In genomic region chr17:80737106-80738019, GRCh38 we compare ENCODE assay signal across 1 cellular context.
TF ChIP-seq lines count a peak whose summit lies in the region.

No MANE protein-coding gene starts in this region.

TF ChIP-seq in GM12878, 131 proteins besides CTCF, POLR2A, EP300 and RAD21 (continued from another document):
- TF ChIP-seq SREBF1 (IDR thresholded peaks at IDR 0.05; ENCODE audit: low read length): peak; percentile 26; the same call in 1 of the 2 replicates
- peak; percentile 74 for TF ChIP-seq CHD2 (IDR thresholded peaks at IDR 0.05; ENCODE audit: borderline replicate concordance, low read depth, low read length)
- TF ChIP-seq ATF2 (IDR thresholded peaks at IDR 0.05; ENCODE audit: low read length): peak; percentile 79
- TF ChIP-seq SREBF2 (IDR thresholded peaks at IDR 0.05; ENCODE audit: low read length): no peak
- 0 out of 2 replicates have a peak, but pooled peaks have one; percentile 7 for TF ChIP-seq TARDBP (IDR thresholded peaks at IDR 0.05; ENCODE audit: borderline replicate concordance)
- TF ChIP-seq SIN3A (IDR thresholded peaks at IDR 0.05; ENCODE audit: low read depth, low read length): no peak
- TF ChIP-seq BACH1 (IDR thresholded peaks at IDR 0.05; ENCODE audit: borderline replicate concordance): peak; percentile 74; the same call in 1 of the 2 replicates
- peak; percentile 39 for TF ChIP-seq SP1 (IDR thresholded peaks at IDR 0.05; ENCODE audit: low read depth, low read length)
- TF ChIP-seq EGR1 (IDR thresholded peaks at IDR 0.05; ENCODE audit: borderline replicate concordance in 1 of 2, low read depth in 2 of 2, low read length in 2 of 2): no peak
- TF ChIP-seq BCL11A (IDR thresholded peaks at IDR 0.05; ENCODE audit: low read depth, low read length): peak; percentile 89
- peak; percentile 82 for TF ChIP-seq CREM (IDR thresholded peaks at IDR 0.05; ENCODE audit: low read depth)
- TF ChIP-seq SRF (IDR thresholded peaks at IDR 0.05; ENCODE audit: low read depth in 2 of 2, low read length in 2 of 2): peak; percentile 42 to 81; a peak in 3 of 4 replicates
- peak; percentile 50; the same call in 1 of the 3 replicates for TF ChIP-seq POU2F2 (IDR thresholded peaks at IDR 0.05; ENCODE audit: borderline replicate concordance, low read depth, low read length)
- peak; percentile 87 for TF ChIP-seq RELB (IDR thresholded peaks at IDR 0.05; ENCODE audit: low read depth)
- TF ChIP-seq ZNF24 (IDR thresholded peaks at IDR 0.05): peak; percentile 71
- TF ChIP-seq E4F1 (IDR thresholded peaks at IDR 0.05; ENCODE audit: borderline replicate concordance, partially characterized antibody): no peak
- no peak for TF ChIP-seq SMAD5 (IDR thresholded peaks at IDR 0.05; ENCODE audit: low read depth)
- no peak for TF ChIP-seq ZBTB11 (CRISPR knock-in tag; IDR thresholded peaks at IDR 0.05)
- 0 out of 2 replicates have a peak, but pooled peaks have one; percentile 47 for TF ChIP-seq NKRF (conservative IDR thresholded peaks at IDR 0.05)
- TF ChIP-seq ESRRA (IDR thresholded peaks at IDR 0.05; ENCODE audit: low read length): no peak
- peak; percentile 67; the same call in 1 of the 2 replicates for TF ChIP-seq BMI1 (IDR thresholded peaks at IDR 0.05; ENCODE audit: borderline replicate concordance)
- TF ChIP-seq ASH2L (IDR thresholded peaks at IDR 0.05; ENCODE audit: borderline replicate concordance, low read depth): no peak
- peak; percentile 85 for TF ChIP-seq BCL3 (IDR thresholded peaks at IDR 0.05; ENCODE audit: borderline replicate concordance, insufficient read depth, low read depth, low read length, poor library complexity, severe bottlenecking)
- peak; percentile 15; the same call in 1 of the 2 replicates for TF ChIP-seq SMC3 (IDR thresholded peaks at IDR 0.05; ENCODE audit: borderline replicate concordance, low read length)
- peak; percentile 89 for TF ChIP-seq RUNX3 (IDR thresholded peaks at IDR 0.05; ENCODE audit: low read length)
